ENCODE assay signal across 17 cellular contexts in the genomic region with DNA sequence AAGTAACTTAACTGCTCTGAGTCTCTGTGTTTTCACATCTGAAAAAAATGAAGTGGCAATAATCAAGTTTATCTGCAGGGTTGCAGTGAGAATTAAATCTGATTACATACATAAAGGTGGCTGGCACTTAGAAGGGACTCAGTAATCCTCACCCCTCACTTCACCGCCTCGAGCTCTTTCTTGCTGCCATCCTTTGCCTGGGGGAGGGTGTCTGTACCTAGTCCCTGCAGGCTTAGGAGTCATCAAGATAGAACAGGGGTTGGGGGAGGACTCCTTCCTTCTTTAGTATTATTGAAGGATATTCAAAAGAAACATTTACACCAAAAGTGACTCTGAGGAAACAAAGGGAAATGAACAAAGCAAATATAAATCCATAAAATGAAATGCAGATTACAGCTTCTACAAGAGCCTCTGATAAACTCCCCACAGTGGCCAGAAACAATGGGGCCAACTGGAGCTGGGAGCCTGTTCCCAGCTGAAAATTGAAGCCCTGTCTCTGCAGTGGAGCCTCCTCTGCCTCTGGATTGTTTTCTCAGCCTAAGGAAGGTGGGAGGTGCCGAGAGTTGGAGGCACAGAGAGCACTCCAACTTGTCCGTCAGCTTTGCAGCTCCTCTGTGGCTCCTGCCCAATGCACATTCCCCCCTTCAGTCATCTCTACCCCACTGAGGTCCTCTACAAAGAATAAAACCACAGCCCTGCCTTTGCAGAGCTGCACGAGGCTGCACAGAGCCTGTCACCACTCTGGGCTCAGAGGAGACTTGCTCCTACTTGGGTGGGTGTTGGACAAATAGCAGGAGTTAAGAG. TPM values are rescaled to one million over a fixed set of nuclear protein-coding genes. Genes with fewer than 3 reads are reported as not detected.
A peak's percentile ranks its signal among the peaks of the same experiment; 100 is the strongest.
DNase-seq lines count a peak whose midpoint lies in the region; ATAC-seq, FAIRE-seq and TF ChIP-seq lines count a peak whose summit lies in the region.
"Had no signal": no experiment of that assay in that cellular context is flagged by ENCODE, and none has a peak within 500 bp of the region (broad histone marks: within the 10 kb centered on the region; RNA-seq: fewer than 3 reads in every experiment).

No MANE protein-coding gene starts in this region.

- DNase-seq in activated CD4-positive, alpha-beta T cell treated with anti-CD3 and anti-CD28 coated beads for 36 hours: peak; percentile 20
- DNase-seq in activated CD4-positive, alpha-beta T cell treated with anti-CD3 and anti-CD28 coated beads, Interleukin-2, amount 50 U/mL, for 48 hours: no peak
- DNase-seq in NCI-H510A (lab: John Stamatoyannopoulos, UW): peak; percentile 11
- peak in 1 of 2 experiments; percentile 45 for DNase-seq in H1 (ENCODE audit: low read depth in 1 of 2, low spot score in 2 of 2)
- DNase-seq in NOMO-1 treated with dmso at 0.1 percent for 144 hours (lab: John Stamatoyannopoulos, UW; ENCODE audit: unreplicated experiment): no peak
- DNase-seq in RCC 7860 (ENCODE audit: low spot score): no peak
- DNase-seq in frontal cortex (ENCODE audit: low spot score in 2 of 2): no peak
- DNase-seq: activated CD4-positive, alpha-beta T cell treated with anti-CD3 and anti-CD28 coated beads for 48 hours; activated naive CD4-positive, alpha-beta T cell treated with anti-CD3 and anti-CD28 coated beads for 36 hours; foreskin fibroblast; kidney; naive B cell; small intestine; trophoblast cell had no signal

- H3K27me3 ChIP-seq in H1 (replicated peaks in 1 of 4; ENCODE audit: control insufficient read depth in 3 of 4, extremely low read depth in 1 of 4, insufficient read depth in 3 of 4, low read length in 3 of 4): no peaks in the 10 kb centered on the region; a peak in 1 of 7 replicates
- no peaks in the 10 kb centered on the region for H3K27me3 ChIP-seq in parathyroid adenoma (ENCODE audit: control insufficient read depth, insufficient read depth, low read length)

- WGBS in H1 (ENCODE audit: extremely low coverage in 1 of 2, insufficient coverage in 1 of 2, insufficient read length in 1 of 2, insufficient replicate concordance in 2 of 2, low coverage in 1 of 2, low lambda C conversion rate in 2 of 2, missing lambda C conversion rate in 1 of 2), 2 experiments: 72% methylated on average over 5 of the region's 5 CpGs; no CpG with 5 or more reads in 1 of the 2 experiments

- no peak overlapping the region for H2BK120ac ChIP-seq in H1 (replicated peaks; ENCODE audit: low read depth, low read length)

- H3K9ac ChIP-seq in H1 (replicated peaks in 1 of 4; ENCODE audit: extremely low read depth in 1 of 4, low read depth in 3 of 4, low read length in 3 of 4) (no peak overlapping the region), parathyroid adenoma (no peak overlapping the region)

- ATAC-seq in activated CD4-positive, alpha-beta T cell treated with anti-CD3 and anti-CD28 coated beads for 36 hours: peak; percentile 34

- FAIRE-seq in H1 (lab: Jason Lieb, UNC) (no peak), RCC 7860 (lab: Jason Lieb, UNC) (no peak), frontal cortex (lab: Jason Lieb, UNC) (no peak)
- FAIRE-seq: A204.1, colon, kidney, small intestine had no signal

- no peaks in the 10 kb centered on the region for H3K27me3 Mint-ChIP-seq in activated CD4-positive, alpha-beta T cell treated with anti-CD3 and anti-CD28 coated beads for 36 hours

- no peaks in the 10 kb centered on the region for H3K23me2 ChIP-seq in H1 (ENCODE audit: low read depth, low read length)

- H3K9me3 ChIP-seq in H1 (ENCODE audit: insufficient read depth in 2 of 2, low read depth in 1 of 2, low read length in 1 of 2): no peaks in the 10 kb centered on the region
- H3K9me3 ChIP-seq in parathyroid adenoma (ENCODE audit: control insufficient read depth, low read length): no peaks in the 10 kb centered on the region

- no peaks in the 10 kb centered on the region for H3K36me3 Mint-ChIP-seq in activated CD4-positive, alpha-beta T cell treated with anti-CD3 and anti-CD28 coated beads for 36 hours (ENCODE audit: low read depth)
- H3K36me3 Mint-ChIP-seq: naive B cell had no signal

- no peaks in the 10 kb centered on the region for H3K79me1 ChIP-seq in H1 (ENCODE audit: low read depth, low read length)

- TF ChIP-seq RAD21 in H1 (IDR thresholded peaks at IDR 0.05 in 1 of 2, conservative IDR thresholded peaks at IDR 0.05 in 1 of 2; ENCODE audit: low read depth in 2 of 2, low read length in 2 of 2): no peak

- no peak overlapping the region for H4K91ac ChIP-seq in H1 (replicated peaks; ENCODE audit: insufficient read length, low read length)

- no peak overlapping the region for H3K27ac ChIP-seq in H1 (ENCODE audit: low read depth, low read length)
- no peak overlapping the region for H3K27ac ChIP-seq in parathyroid adenoma

- H3K23ac ChIP-seq in H1 (ENCODE audit: insufficient read length): no peak overlapping the region

- H3K14ac ChIP-seq in H1 (ENCODE audit: insufficient read length): no peak overlapping the region

- no peak overlapping the region for H2BK12ac ChIP-seq in H1 (ENCODE audit: low read depth, low read length)

- peaks cover 6% of the 10 kb centered on the region for H3K9me3 Mint-ChIP-seq in activated CD4-positive, alpha-beta T cell treated with anti-CD3 and anti-CD28 coated beads for 36 hours (ENCODE audit: low read depth)

- TF ChIP-seq CTCF in H1 (IDR thresholded peaks at IDR 0.05; ENCODE audit: control extremely low read depth in 1 of 3, insufficient read depth in 1 of 3, low read depth in 1 of 3, low read length in 3 of 3) (no peak), parathyroid adenoma (IDR thresholded peaks at IDR 0.05) (no peak)

- intact Hi-C loops in activated CD4-positive, alpha-beta T cell treated with anti-CD3 and anti-CD28 coated beads for 36 hours (cut with DNase I, micrococcal nuclease): no loop called here

- no peak for TF ChIP-seq EP300 in H1 (IDR thresholded peaks at IDR 0.05; ENCODE audit: borderline replicate concordance in 1 of 2, low read depth in 2 of 2, low read length in 2 of 2)

- H3K4me1 ChIP-seq in H1 (replicated peaks in 1 of 4; ENCODE audit: control insufficient read depth in 3 of 4, insufficient read depth in 4 of 4, low read length in 3 of 4) (peaks cover 0 to 3% (median 2%) of the 10 kb centered on the region in 4 experiments; a peak in 2 of 7 replicates), parathyroid adenoma (no peaks in the 10 kb centered on the region)

- H3K4ac ChIP-seq in H1 (replicated peaks; ENCODE audit: insufficient read length, low read depth, low read length): no peak overlapping the region

- H4K20me1 ChIP-seq in H1 (replicated peaks in 1 of 2; ENCODE audit: control insufficient read depth in 1 of 2, insufficient read depth in 2 of 2, low read length in 2 of 2): no peaks in the 10 kb centered on the region

- no peak overlapping the region for H2BK5ac ChIP-seq in H1 (ENCODE audit: low read depth, low read length)

- no peak overlapping the region for H2BK15ac ChIP-seq in H1 (ENCODE audit: low read length)

- no peak overlapping the region; the same call in 1 of the 2 replicates for H4K8ac ChIP-seq in H1 (ENCODE audit: extremely low read depth, insufficient read depth, low read length)

- H3K4me2 ChIP-seq in H1 (ENCODE audit: insufficient read depth in 1 of 2, low read depth in 2 of 2, low read length in 2 of 2) (no peak overlapping the region), parathyroid adenoma (ENCODE audit: low read length) (no peak overlapping the region)

- H2AFZ ChIP-seq in H1 (ENCODE audit: low read length) (peak overlapping the region; percentile 11; the same call in 1 of the 2 replicates), parathyroid adenoma (peak overlapping the region; percentile 45)

- H3K18ac ChIP-seq in H1 (ENCODE audit: extremely low read depth, low read length): no peak overlapping the region; the same call in 1 of the 2 replicates

- CTCF ChIA-PET in activated CD4-positive, alpha-beta T cell treated with anti-CD3 and anti-CD28 coated beads for 36 hours (lab: Charles Lee): interaction anchor here (0.7 kb wide), 1 partner anchor 1103 kb away, joined by 3 read pairs; no protein-coding TSS in a partner anchor
- CTCF ChIA-PET in H1 (lab: Charles Lee; ENCODE audit: partially characterized antibody): interaction anchor here (0.7 to 2.9 kb wide), 5 partner anchors 11 to 842 kb away, joined by 3 to 13 read pairs (median 3); no protein-coding TSS in a partner anchor

- peaks cover 21% of the 10 kb centered on the region for H3K4me1 Mint-ChIP-seq in activated CD4-positive, alpha-beta T cell treated with anti-CD3 and anti-CD28 coated beads for 36 hours

- no peak for TF ChIP-seq POLR2A in H1 (IDR thresholded peaks at IDR 0.05; ENCODE audit: control extremely low read depth in 1 of 2, low read depth in 2 of 2, low read length in 2 of 2)

- H3K79me2 ChIP-seq in H1 (ENCODE audit: control insufficient read depth in 1 of 2, insufficient read depth in 2 of 2, low read length in 2 of 2): no peaks in the 10 kb centered on the region
- H3K79me2 ChIP-seq in parathyroid adenoma: no peaks in the 10 kb centered on the region

- no peak overlapping the region for H2BK20ac ChIP-seq in H1 (ENCODE audit: low read length)

- no peaks in the 10 kb centered on the region for H3K36me3 ChIP-seq in H1 (ENCODE audit: control insufficient read depth in 2 of 4, insufficient read depth in 4 of 4, low read length in 3 of 4)
- H3K36me3 ChIP-seq in parathyroid adenoma (ENCODE audit: control insufficient read depth, insufficient read depth, low read length): no peaks in the 10 kb centered on the region

- no peak overlapping the region for H3K4me3 Mint-ChIP-seq in activated CD4-positive, alpha-beta T cell treated with anti-CD3 and anti-CD28 coated beads for 36 hours
- H3K4me3 Mint-ChIP-seq: activated naive CD4-positive, alpha-beta T cell treated with anti-CD3 and anti-CD28 coated beads for 36 hours had no signal

- POLR2A ChIA-PET in activated CD4-positive, alpha-beta T cell treated with anti-CD3 and anti-CD28 coated beads for 36 hours (lab: Charles Lee): no interaction called here
- POLR2A ChIA-PET in H1 (lab: Charles Lee; ENCODE audit: partially characterized antibody): no interaction called here

- H4K5ac ChIP-seq in H1 (ENCODE audit: insufficient read length, low read depth, low read length): no peak overlapping the region

- no peak overlapping the region for H3K56ac ChIP-seq in H1 (replicated peaks; ENCODE audit: insufficient read length, low read depth, low read length)

- no peak overlapping the region for H2AK5ac ChIP-seq in H1 (ENCODE audit: low read depth, low read length)

- H3K27ac Mint-ChIP-seq in activated CD4-positive, alpha-beta T cell treated with anti-CD3 and anti-CD28 coated beads for 36 hours: no peak overlapping the region
- H3K27ac Mint-ChIP-seq: activated naive CD4-positive, alpha-beta T cell treated with anti-CD3 and anti-CD28 coated beads for 36 hours; naive B cell had no signal

- H3K4me3 ChIP-seq in H1 (ENCODE audit: extremely low read depth in 1 of 4, insufficient read depth in 2 of 4, low read depth in 3 of 4, low read length in 4 of 4): no peak overlapping the region
- H3K4me3 ChIP-seq in parathyroid adenoma (ENCODE audit: low read depth, low read length): no peak overlapping the region

RNA-seq across cellular contexts. Expression of gene CRYGS, which starts 41.8 kb away (rescaled TPM):
- 1 to 10 TPM; 1.6 to 1.7 TPM for total RNA-seq in activated CD4-positive, alpha-beta T cell treated with anti-CD3 and anti-CD28 coated beads for 36 hours
- total RNA-seq in H1 (2021; fragmentation: NEBNext Ultra II Directional; extraction: Animal tissue kit (Norgen Biotek cat#: 25700)): 0.90 and 1.8 TPM in 2 replicates
- 1.3 and 1.5 TPM in 2 replicates for polyA plus RNA-seq in H1 (2011; rRNA removed)
- polyA plus RNA-seq in H1 (2011; cell fraction: cytosol; rRNA removed): 1.6 TPM
- 4.5 TPM for polyA plus RNA-seq in H1 (2011; cell fraction: nucleus; rRNA removed)
- 1.3 to 2.0 TPM (median 1.7 TPM) in 4 replicates for polyA plus RNA-seq in H1 (2012, experiment 1 of 2)
- polyA plus RNA-seq in H1 (2012, experiment 2 of 2): not detected
- polyA plus RNA-seq in H1 (2013, experiment 1 of 2): 0.93 TPM
- 0.74 TPM for polyA plus RNA-seq in H1 (2013, experiment 2 of 2)
- polyA minus RNA-seq in H1 (2011; rRNA and poly(A)+ RNA removed): 0.44 and 1.0 TPM in 2 replicates
- polyA minus RNA-seq in H1 (2011; cell fraction: cytosol; rRNA and poly(A)+ RNA removed): not detected
- 5.2 TPM for polyA minus RNA-seq in H1 (2011; cell fraction: nucleus; rRNA and poly(A)+ RNA removed)
- 1.6 TPM for total RNA-seq in frontal cortex

Comparison
In these comparisons a context has a peak if more than half of its experiments do, and no peak if none do; other contexts are left out.
1. DNase-seq: peak in activated CD4-positive, alpha-beta T cell treated with anti-CD3 and anti-CD28 coated beads for 36 hours (single experiment) and NCI-H510A (single experiment); none in activated CD4-positive, alpha-beta T cell treated with anti-CD3 and anti-CD28 coated beads, Interleukin-2, amount 50 U/mL, for 48 hours (0 of 2), NOMO-1 treated with dmso at 0.1 percent for 144 hours (single experiment), RCC 7860 (single experiment) and frontal cortex (0 of 2).